12 cellular contexts compared by ENCODE assay signal in genomic region chr3:109071349-109072142, GRCh38. TPM values are rescaled to one million over a fixed set of nuclear protein-coding genes. Genes with fewer than 3 reads are reported as not detected.
DNase-seq lines count a peak whose midpoint lies in the region; ATAC-seq, FAIRE-seq and TF ChIP-seq lines count a peak whose summit lies in the region.
"Had no signal": no experiment of that assay in that cellular context is flagged by ENCODE, and none has a peak within 500 bp of the region (broad histone marks: within the 10 kb centered on the region; RNA-seq: fewer than 3 reads in every experiment).

No MANE protein-coding gene starts in this region.

- no peak overlapping the region for H2BK15ac ChIP-seq in mesenchymal stem cell (ENCODE audit: low read depth, poor library complexity, severe bottlenecking)

- H4K91ac ChIP-seq in mesenchymal stem cell (ENCODE audit: low read length) = no peak overlapping the region

- H3K9me3 Mint-ChIP-seq in activated T-cell treated with anti-CD3 and anti-CD28 coated beads, Interleukin-2, amount 50 U/mL, for 24 hours = no peaks in the 10 kb centered on the region

- H2BK120ac ChIP-seq in mesenchymal stem cell (ENCODE audit: low read depth, low read length) = no peak overlapping the region

- H3K4me1 ChIP-seq in kidney (ENCODE audit: control insufficient read depth in 1 of 2, insufficient read depth in 1 of 2, low read depth in 1 of 2, low read length in 2 of 2) (no peaks in the 10 kb centered on the region), mesenchymal stem cell (ENCODE audit: control insufficient read depth, insufficient read depth, low read depth, low read length) (no peaks in the 10 kb centered on the region)
- H3K4me1 ChIP-seq: Peyer's patch had no signal

- H3K9ac ChIP-seq in kidney (ENCODE audit: low read length in 2 of 2) (no peak overlapping the region), mesenchymal stem cell (ENCODE audit: low read length) (no peak overlapping the region)

- H3K4ac ChIP-seq in mesenchymal stem cell (ENCODE audit: low read depth in 1 of 2, low read length in 2 of 2) = no peak overlapping the region

- H2AFZ ChIP-seq in mesenchymal stem cell (ENCODE audit: low read depth, low read length) = no peak overlapping the region

- H3K4me2 ChIP-seq in mesenchymal stem cell (ENCODE audit: low read length, poor library complexity, severe bottlenecking) = no peak overlapping the region

- H3K27me3 ChIP-seq in mesenchymal stem cell (ENCODE audit: control insufficient read depth in 1 of 2, insufficient read depth in 1 of 2, low read length in 2 of 2) = peaks cover 4 to 6% of the 10 kb centered on the region in 2 experiments
- H3K27me3 ChIP-seq: Peyer's patch had no signal

- ATAC-seq in GM21360 (IDR thresholded peaks at IDR 0.05; ENCODE audit: unreplicated experiment) = peak; percentile 60
- peak; percentile 47 for ATAC-seq in HG03457 (IDR thresholded peaks at IDR 0.05; ENCODE audit: unreplicated experiment)

- H3K36me3 Mint-ChIP-seq in activated T-cell treated with anti-CD3 and anti-CD28 coated beads, Interleukin-2, amount 50 U/mL, for 24 hours (ENCODE audit: low read depth) = no peaks in the 10 kb centered on the region

- H3K36me3 ChIP-seq in kidney (ENCODE audit: control insufficient read depth in 1 of 2, insufficient read depth in 2 of 2, low read length in 2 of 2) (no peaks in the 10 kb centered on the region), mesenchymal stem cell (ENCODE audit: control insufficient read depth in 1 of 2, insufficient read depth in 2 of 2, low read depth in 1 of 2, low read length in 2 of 2) (no peaks in the 10 kb centered on the region)
- H3K36me3 ChIP-seq: Peyer's patch had no signal

- intact Hi-C loops in kidney (cut with DNase I) = no loop called here

- no peak overlapping the region for H3K27ac Mint-ChIP-seq in activated T-cell treated with anti-CD3 and anti-CD28 coated beads, Interleukin-2, amount 50 U/mL, for 24 hours

- DNase-seq in GM12865 (ENCODE audit: low read depth) (peak; percentile 31), SKM-1 treated with dmso at 0.1 percent for 144 hours (lab: John Stamatoyannopoulos, UW; ENCODE audit: unreplicated experiment) (peak; percentile 37), kidney (no peak), mesenchymal stem cell (no peak), NCI-H446 (lab: John Stamatoyannopoulos, UW) (no peak)
- DNase-seq in activated T-cell treated with anti-CD3 and anti-CD28 coated beads, Interleukin-2, amount 50 U/mL, for 24 hours = no peak
- DNase-seq: Peyer's patch had no signal

- H2AK5ac ChIP-seq in mesenchymal stem cell (ENCODE audit: low read length, severe bottlenecking) = no peak overlapping the region

- no peaks in the 10 kb centered on the region for H3K79me1 ChIP-seq in mesenchymal stem cell (replicated peaks; ENCODE audit: low read length, poor library complexity, severe bottlenecking)

- FAIRE-seq in kidney (lab: Jason Lieb, UNC) = no peak
- FAIRE-seq: keratinocyte had no signal

- H3K4me3 Mint-ChIP-seq in activated T-cell treated with anti-CD3 and anti-CD28 coated beads, Interleukin-2, amount 50 U/mL, for 24 hours = no peak overlapping the region

- H3K4me3 ChIP-seq in GM12865 (ENCODE audit: low read depth, low read length) = no peak overlapping the region
- H3K4me3 ChIP-seq in kidney (ENCODE audit: low read length in 2 of 2) = no peak overlapping the region
- no peak overlapping the region for H3K4me3 ChIP-seq in mesenchymal stem cell (ENCODE audit: insufficient read depth in 1 of 2, low read depth in 1 of 2, low read length in 2 of 2)
- H3K4me3 ChIP-seq: Peyer's patch had no signal

- H3K27me3 Mint-ChIP-seq in activated T-cell treated with anti-CD3 and anti-CD28 coated beads, Interleukin-2, amount 50 U/mL, for 24 hours = peaks cover 31% of the 10 kb centered on the region

- H3K27ac ChIP-seq in kidney (ENCODE audit: low read depth in 2 of 2, low read length in 2 of 2) (no peak overlapping the region), mesenchymal stem cell (ENCODE audit: low read length, poor library complexity, severe bottlenecking) (no peak overlapping the region)
- H3K27ac ChIP-seq: Peyer's patch had no signal

- H2BK5ac ChIP-seq in mesenchymal stem cell (ENCODE audit: low read depth, low read length, poor library complexity, severe bottlenecking) = no peak overlapping the region

- WGBS in mesenchymal stem cell = 74% methylated on average over 4 of the region's 4 CpGs

- no peak overlapping the region for H3K14ac ChIP-seq in mesenchymal stem cell (ENCODE audit: low read length in 2 of 2)

- no peak overlapping the region for H3K23ac ChIP-seq in mesenchymal stem cell (ENCODE audit: low read length in 2 of 2)

- H3K9me3 ChIP-seq in kidney (ENCODE audit: control insufficient read depth in 1 of 2, low read length in 2 of 2) (no peaks in the 10 kb centered on the region), mesenchymal stem cell (ENCODE audit: control insufficient read depth, low read length) (no peaks in the 10 kb centered on the region)
- H3K9me3 ChIP-seq: Peyer's patch had no signal

- no peak overlapping the region for H3K18ac ChIP-seq in mesenchymal stem cell (ENCODE audit: low read depth in 1 of 2, low read length in 2 of 2)

- peaks cover 8% of the 10 kb centered on the region for H3K4me1 Mint-ChIP-seq in activated T-cell treated with anti-CD3 and anti-CD28 coated beads, Interleukin-2, amount 50 U/mL, for 24 hours (ENCODE audit: low read depth)

- TF ChIP-seq CTCF in GM12865 (IDR thresholded peaks at IDR 0.05; ENCODE audit: insufficient read depth, low read depth, low read length, missing control alignments) = no peak
- no peak for TF ChIP-seq CTCF in kidney (IDR thresholded peaks at IDR 0.05; ENCODE audit: borderline replicate concordance, extremely low read depth, insufficient read depth)

- no peak overlapping the region for H4K8ac ChIP-seq in mesenchymal stem cell (ENCODE audit: low read length)

- no peak overlapping the region for H2BK12ac ChIP-seq in mesenchymal stem cell (ENCODE audit: low read length in 2 of 2)

RNA-seq across cellular contexts. Expression of gene MORC1, which starts 46.4 kb away (rescaled TPM):
- 0.06 TPM for total RNA-seq in kidney
- not detected for polyA plus RNA-seq in kidney (ENCODE audit: insufficient read depth, low read depth, low replicate concordance)
- polyA plus RNA-seq in mesenchymal stem cell (2013, experiment 1 of 2) = not detected
- polyA plus RNA-seq in mesenchymal stem cell (2013, experiment 2 of 2) = not detected
- total RNA-seq: dermis microvascular lymphatic vessel endothelial cell, skeletal muscle tissue had no signal
- polyA plus RNA-seq: keratinocyte had no signal

Comparison
In these comparisons a context has a peak if more than half of its experiments do, and no peak if none do; other contexts are left out.
1. DNase-seq: peak in GM12865 (single experiment) and SKM-1 treated with dmso at 0.1 percent for 144 hours (single experiment); none in kidney (single experiment), activated T-cell treated with anti-CD3 and anti-CD28 coated beads, Interleukin-2, amount 50 U/mL, for 24 hours (single experiment), mesenchymal stem cell (single experiment) and NCI-H446 (0 of 2).